In genomic region chr10:17229717-17229966, GRCh38 we compare ENCODE assay signal across 8 cellular contexts. TPM values are rescaled to one million over a fixed set of nuclear protein-coding genes. Genes with fewer than 3 reads are reported as not detected.
A peak's percentile ranks its signal among the peaks of the same experiment; 100 is the strongest.
DNase-seq lines count a peak whose midpoint lies in the region; ATAC-seq lines count a peak whose summit lies in the region.

No MANE protein-coding gene starts in this region.

- peaks cover 50 to 69% (median 64%) of the 10 kb centered on the region in 3 donors for H3K4me1 Mint-ChIP-seq in T-cell
- peaks cover 51% of the 10 kb centered on the region for H3K4me1 Mint-ChIP-seq in stimulated activated effector memory CD8-positive, alpha-beta T cell treated with anti-CD3 and anti-CD28 coated beads, Interleukin-12 subunit alpha, Interleukin-12 subunit beta, amount 100 ng/mL, for 72 hours

- H3K4me3 ChIP-seq in right cardiac atrium (ENCODE audit: low read length): peak overlapping the region; percentile 84

- H3K36me3 Mint-ChIP-seq in T-cell: peaks cover 38% of the 10 kb centered on the region
- peaks cover 73% of the 10 kb centered on the region for H3K36me3 Mint-ChIP-seq in stimulated activated effector memory CD8-positive, alpha-beta T cell treated with anti-CD3 and anti-CD28 coated beads, Interleukin-12 subunit alpha, Interleukin-12 subunit beta, amount 100 ng/mL, for 72 hours

- H3K27ac Mint-ChIP-seq in T-cell: peak overlapping the region; percentile 96 to 100
- H3K27ac Mint-ChIP-seq in stimulated activated effector memory CD8-positive, alpha-beta T cell treated with anti-CD3 and anti-CD28 coated beads, Interleukin-12 subunit alpha, Interleukin-12 subunit beta, amount 100 ng/mL, for 72 hours: peak overlapping the region; percentile 98

- intact Hi-C loops in right cardiac atrium (cut with DNase I): loop anchor here in 1 of 4 donors (10.0 kb wide), 1 partner anchor 225 kb away; no protein-coding TSS in a partner anchor
- intact Hi-C loops in left colon (cut with DNase I, micrococcal nuclease): no loop called here

- peak overlapping the region; percentile 91 for H3K27ac ChIP-seq in right cardiac atrium (ENCODE audit: low read length)

- POLR2A ChIA-PET in T-cell (lab: Charles Lee): interaction anchor here (0.9 to 3.8 kb wide), 11 partner anchors 9 to 412 kb away, joined by 3 to 44 read pairs (median 4); partner anchors contain the start of genes RSU1 (in 1 of the 2) and TRDMT1 (in 1 of the 2)

- no peaks in the 10 kb centered on the region for H3K27me3 Mint-ChIP-seq in T-cell

- no peaks in the 10 kb centered on the region for H3K9me3 Mint-ChIP-seq in T-cell
- no peaks in the 10 kb centered on the region for H3K9me3 Mint-ChIP-seq in stimulated activated effector memory CD8-positive, alpha-beta T cell treated with anti-CD3 and anti-CD28 coated beads, Interleukin-12 subunit alpha, Interleukin-12 subunit beta, amount 100 ng/mL, for 72 hours

- CTCF ChIA-PET in T-cell (lab: Charles Lee): interaction anchor here (0.6 to 2.0 kb wide), 12 partner anchors 18 to 412 kb away, joined by 3 to 26 read pairs (median 4); partner anchors contain the start of genes TRDMT1 (in 2 of the 2) and RSU1 (in 1 of the 2)

- peaks cover 4% of the 10 kb centered on the region for H3K4me1 ChIP-seq in right cardiac atrium (ENCODE audit: control insufficient read depth, insufficient read depth, low read length)

- peak overlapping the region; percentile 90 to 99 (median 95) for H3K4me3 Mint-ChIP-seq in T-cell
- peak overlapping the region; percentile 84 for H3K4me3 Mint-ChIP-seq in stimulated activated effector memory CD8-positive, alpha-beta T cell treated with anti-CD3 and anti-CD28 coated beads, Interleukin-12 subunit alpha, Interleukin-12 subunit beta, amount 100 ng/mL, for 72 hours

- DNase-seq in stimulated activated CD8-positive, alpha-beta memory T cell treated with anti-CD3 and anti-CD28 coated beads, Interleukin-15, amount 100 ng/mL, for 1 hour (ENCODE audit: low read depth): peak; percentile 21
- DNase-seq in stimulated activated CD8-positive, alpha-beta memory T cell treated with anti-CD3 and anti-CD28 coated beads, Interleukin-4, amount 100 ng/mL, for 48 hours: no peak
- DNase-seq in T-cell (no peak), right cardiac atrium (no peak), dedifferentiated amniotic fluid mesenchymal stem cell (ENCODE audit: extremely low spot score) (no peak), activated gamma-delta T cell (lab: John Stamatoyannopoulos, UW) (no peak), left colon (no peak)
- DNase-seq in stimulated activated effector memory CD8-positive, alpha-beta T cell treated with anti-CD3 and anti-CD28 coated beads, Interleukin-12 subunit alpha, Interleukin-12 subunit beta, amount 100 ng/mL, for 72 hours (ENCODE audit: low spot score in 2 of 2): peak in 1 of 2 donors; percentile 60

- H3K27me3 ChIP-seq in right cardiac atrium (ENCODE audit: control insufficient read depth, insufficient read depth): no peaks in the 10 kb centered on the region

- WGBS in right cardiac atrium: under 1% methylated on average over 21 of the region's 21 CpGs

- ATAC-seq in T-cell (replicated peaks in 1 of 4): no peak
- ATAC-seq in right cardiac atrium: no peak
- ATAC-seq in stimulated activated effector memory CD8-positive, alpha-beta T cell treated with anti-CD3 and anti-CD28 coated beads, Interleukin-12 subunit alpha, Interleukin-12 subunit beta, amount 100 ng/mL, for 72 hours: no peak
- no peak for ATAC-seq in left colon

- H3K9me3 ChIP-seq in right cardiac atrium (ENCODE audit: control insufficient read depth, low read length): no peaks in the 10 kb centered on the region

RNA-seq across cellular contexts. Expression of gene VIM, which starts 1.6 kb away (rescaled TPM):
- 1,000 to 10,000 TPM in 4 of 5 donors, 100 to 1,000 TPM in 1; 704 to 1,632 (median 1,212) TPM for total RNA-seq in T-cell
- total RNA-seq in right cardiac atrium: 100 to 1,000 TPM; 772 to 952 (median 847) TPM
- 724 TPM for polyA plus RNA-seq in right cardiac atrium
- total RNA-seq in left colon: 100 to 1,000 TPM; 137 to 290 TPM

RNA-seq across cellular contexts. Expression of gene TRDMT1, which starts 28.2 kb away (rescaled TPM):
- total RNA-seq in T-cell: 10 to 100 TPM; 14.1 to 22.6 (median 20.5) TPM
- 1 to 10 TPM; 4.5 to 6.9 (median 5.4) TPM for total RNA-seq in right cardiac atrium
- polyA plus RNA-seq in right cardiac atrium: 2.1 TPM
- total RNA-seq in left colon: 1 to 10 TPM; 4.6 to 4.9 TPM
